Comparison of ENCODE assay signal across 9 cellular contexts in genomic region chr16:84643180-84643583, GRCh38. TPM values are rescaled to one million over a fixed set of nuclear protein-coding genes. Genes with fewer than 3 reads are reported as not detected.
A peak's percentile ranks its signal among the peaks of the same experiment; 100 is the strongest.
DNase-seq lines count a peak whose midpoint lies in the region; ATAC-seq and TF ChIP-seq lines count a peak whose summit lies in the region.
"Had no signal": no experiment of that assay in that cellular context is flagged by ENCODE, and none has a peak within 500 bp of the region (broad histone marks: within the 10 kb centered on the region; RNA-seq: fewer than 3 reads in every experiment).

No MANE protein-coding gene starts in this region.

- no peak overlapping the region for H3K27ac Mint-ChIP-seq in activated T-cell treated with anti-CD3 and anti-CD28 coated beads, Interleukin-2, amount 50 U/mL, for 24 hours

- no peak for ATAC-seq in GM21447 (IDR thresholded peaks at IDR 0.05; ENCODE audit: unreplicated experiment)

- H3K4me3 Mint-ChIP-seq in activated T-cell treated with anti-CD3 and anti-CD28 coated beads, Interleukin-2, amount 50 U/mL, for 24 hours = no peak overlapping the region

- H3K27ac ChIP-seq in rectal smooth muscle tissue (ENCODE audit: low read depth, low read length) = peak overlapping the region; percentile 34

- H3K27me3 Mint-ChIP-seq in activated T-cell treated with anti-CD3 and anti-CD28 coated beads, Interleukin-2, amount 50 U/mL, for 24 hours = peaks cover 3% of the 10 kb centered on the region

- no peak overlapping the region for H3K4me3 ChIP-seq in fibroblast of the aortic adventitia (ENCODE audit: low read depth, low read length)
- no peak overlapping the region for H3K4me3 ChIP-seq in rectal smooth muscle tissue (ENCODE audit: low read length)

- no peak overlapping the region for H3K9ac ChIP-seq in rectal smooth muscle tissue (ENCODE audit: low read length)

- no peaks in the 10 kb centered on the region for H3K36me3 Mint-ChIP-seq in activated T-cell treated with anti-CD3 and anti-CD28 coated beads, Interleukin-2, amount 50 U/mL, for 24 hours (ENCODE audit: low read depth)

- no peak for TF ChIP-seq CTCF in fibroblast of the aortic adventitia (IDR thresholded peaks at IDR 0.05; ENCODE audit: insufficient read depth, low read length)

- peak; percentile 63 for DNase-seq in ELF-1 (ENCODE audit: low read depth, low spot score)
- DNase-seq in NOMO-1 treated with DMSO at 0.1 percent for 48 hours (lab: John Stamatoyannopoulos, UW; ENCODE audit: unreplicated experiment) = peak; percentile 68
- peak; percentile 97 for DNase-seq in fibroblast of the aortic adventitia (ENCODE audit: low read depth)
- DNase-seq in activated T-cell treated with anti-CD3 and anti-CD28 coated beads for 4 hours = no peak
- DNase-seq in NCI-H2196 (lab: John Stamatoyannopoulos, UW; ENCODE audit: unreplicated experiment) = no peak
- no peak for DNase-seq in activated T-cell treated with anti-CD3 and anti-CD28 coated beads, Interleukin-2, amount 50 U/mL, for 24 hours
- DNase-seq: activated CD4-positive, alpha-beta T cell treated with anti-CD3 and anti-CD28 coated beads for 48 hours had no signal

- peaks cover 14% of the 10 kb centered on the region for H3K4me1 ChIP-seq in rectal smooth muscle tissue (ENCODE audit: control insufficient read depth, insufficient read depth, low read length)

- no peaks in the 10 kb centered on the region for H3K27me3 ChIP-seq in rectal smooth muscle tissue (ENCODE audit: control insufficient read depth, insufficient read depth, low read length)

- no peaks in the 10 kb centered on the region for H3K36me3 ChIP-seq in rectal smooth muscle tissue (ENCODE audit: control insufficient read depth, insufficient read depth, low read length)

- peaks cover 38% of the 10 kb centered on the region for H3K4me1 Mint-ChIP-seq in activated T-cell treated with anti-CD3 and anti-CD28 coated beads, Interleukin-2, amount 50 U/mL, for 24 hours (ENCODE audit: low read depth)

- H3K9me3 Mint-ChIP-seq in activated T-cell treated with anti-CD3 and anti-CD28 coated beads, Interleukin-2, amount 50 U/mL, for 24 hours = peaks cover 2% of the 10 kb centered on the region

RNA-seq across cellular contexts. Expression of gene KLHL36, which starts 5.1 kb away (rescaled TPM):
- 33.8 and 50.5 TPM in 2 replicates for total RNA-seq in fibroblast of the aortic adventitia (ENCODE audit: low replicate concordance)

RNA-seq across cellular contexts. Expression of gene COTL1, which starts 25.3 kb away (rescaled TPM):
- total RNA-seq in fibroblast of the aortic adventitia (ENCODE audit: low replicate concordance) = 63.0 and 134 TPM in 2 replicates

RNA-seq across cellular contexts. Expression of gene USP10, which starts 56.6 kb away (rescaled TPM):
- 61.7 and 93.2 TPM in 2 replicates for total RNA-seq in fibroblast of the aortic adventitia (ENCODE audit: low replicate concordance)

Comparison
In these comparisons a context has a peak if more than half of its experiments do, and no peak if none do; other contexts are left out.
1. DNase-seq: peak in ELF-1 (single experiment), NOMO-1 treated with DMSO at 0.1 percent for 48 hours (single experiment) and fibroblast of the aortic adventitia (single experiment); none in activated T-cell treated with anti-CD3 and anti-CD28 coated beads for 4 hours (single experiment), NCI-H2196 (single experiment) and activated T-cell treated with anti-CD3 and anti-CD28 coated beads, Interleukin-2, amount 50 U/mL, for 24 hours (single experiment).